Comparison of ENCODE assay signal across 9 cellular contexts in genomic region chr2:86225581-86225980, GRCh38. TPM values are rescaled to one million over a fixed set of nuclear protein-coding genes. Genes with fewer than 3 reads are reported as not detected.
DNase-seq lines count a peak whose midpoint lies in the region; TF ChIP-seq lines count a peak whose summit lies in the region.
"Had no signal": no experiment of that assay in that cellular context is flagged by ENCODE, and none has a peak within 500 bp of the region (broad histone marks: within the 10 kb centered on the region; RNA-seq: fewer than 3 reads in every experiment).

No MANE protein-coding gene starts in this region.

- peak overlapping the region; percentile 62 for H3K27ac ChIP-seq in HL-60 (replicated peaks)
- H3K27ac ChIP-seq in left ventricle myocardium inferior (replicated peaks): peak overlapping the region; percentile 89

- DNase-seq in GM19238 (ENCODE audit: insufficient read length, low spot score) (peak; percentile 68), HL-60 (ENCODE audit: low read depth in 1 of 2, low spot score in 1 of 2) (peak; percentile 74 to 79), left ventricle myocardium inferior (peak; percentile 77), NCI-H2227 (lab: John Stamatoyannopoulos, UW; ENCODE audit: unreplicated experiment) (no peak), NCI-H187 treated with DMSO at 0.1 percent for 48 hours (lab: John Stamatoyannopoulos, UW) (no peak), H7 (no peak)
- peak; percentile 42 for DNase-seq in activated T-cell treated with anti-CD3 and anti-CD28 coated beads, Interleukin-2, amount 50 U/mL, for 1 hour
- DNase-seq in stimulated activated CD8-positive, alpha-beta memory T cell treated with anti-CD3 and anti-CD28 coated beads, Interleukin-2, amount 100 ng/mL, for 48 hours (ENCODE audit: low read depth in 2 of 2): peak; percentile 18 to 24
- DNase-seq: lower lobe of right lung had no signal

- H3K4me3 ChIP-seq in HL-60 (replicated peaks; ENCODE audit: insufficient read depth, low read length) (no peak overlapping the region), left ventricle myocardium inferior (peak overlapping the region; percentile 46), H7 (ENCODE audit: insufficient read depth, low read depth, low read length) (no peak overlapping the region)
- H3K4me3 ChIP-seq: lower lobe of right lung had no signal

- H3K27me3 ChIP-seq in HL-60 (ENCODE audit: insufficient read depth, poor library complexity, severe bottlenecking) (no peaks in the 10 kb centered on the region), left ventricle myocardium inferior (ENCODE audit: low read depth) (no peaks in the 10 kb centered on the region), H7 (ENCODE audit: control insufficient read depth, insufficient read depth, low read length) (no peaks in the 10 kb centered on the region)

- H3K9me3 ChIP-seq in left ventricle myocardium inferior (replicated peaks): no peaks in the 10 kb centered on the region
- H3K9me3 ChIP-seq: lower lobe of right lung had no signal

- peaks cover 62% of the 10 kb centered on the region for H3K4me1 ChIP-seq in left ventricle myocardium inferior

- H3K36me3 ChIP-seq in left ventricle myocardium inferior (no peaks in the 10 kb centered on the region), H7 (replicated peaks; ENCODE audit: control insufficient read depth, insufficient read depth, low read length) (no peaks in the 10 kb centered on the region)
- H3K36me3 ChIP-seq: lower lobe of right lung had no signal

- no peak for TF ChIP-seq CTCF in HL-60 (IDR thresholded peaks at IDR 0.05; ENCODE audit: insufficient read depth, low read length)
- peak; percentile 25 for TF ChIP-seq CTCF in left ventricle myocardium inferior (IDR thresholded peaks at IDR 0.05; ENCODE audit: borderline replicate concordance)

- intact Hi-C loops in left ventricle myocardium inferior (cut with micrococcal nuclease): no loop called here

RNA-seq across cellular contexts. Expression of gene MRPL35, which starts 26.3 kb away (rescaled TPM):
- 111 TPM for total RNA-seq in left ventricle myocardium inferior
- total RNA-seq in H7 (2014; rRNA removed; shearing (Covaris generic)): 20.9 and 27.7 TPM in 2 replicates

RNA-seq across cellular contexts. Expression of gene IMMT, which starts 30.3 kb away (rescaled TPM):
- 288 TPM for total RNA-seq in left ventricle myocardium inferior
- 104 and 106 TPM in 2 replicates for total RNA-seq in H7 (2014; rRNA removed; shearing (Covaris generic))

Comparison
In these comparisons a context has a peak if more than half of its experiments do, and no peak if none do; other contexts are left out.
1. DNase-seq: peak in GM19238 (single experiment), HL-60 (2 of 2), activated T-cell treated with anti-CD3 and anti-CD28 coated beads, Interleukin-2, amount 50 U/mL, for 1 hour (single experiment), left ventricle myocardium inferior (single experiment) and stimulated activated CD8-positive, alpha-beta memory T cell treated with anti-CD3 and anti-CD28 coated beads, Interleukin-2, amount 100 ng/mL, for 48 hours (2 of 2); none in NCI-H2227 (single experiment), NCI-H187 treated with DMSO at 0.1 percent for 48 hours (single experiment) and H7 (single experiment).